8 cellular contexts compared by ENCODE assay signal in genomic region chr6:113970808-113971676, GRCh38. TPM values are rescaled to one million over a fixed set of nuclear protein-coding genes. Genes with fewer than 3 reads are reported as not detected.
DNase-seq lines count a peak whose midpoint lies in the region.

TSS of gene HDAC2 (minus strand) at chr6:113971148. CDS start at chr6:113970908, 240 bp downstream.

- in situ Hi-C loops in G401 (cut with HindIII; ENCODE audit: low sequenced_read_pairs), result no loop called here

- H3K27me3 ChIP-seq in SJCRH30 (no peaks in the 10 kb centered on the region), neuronal stem cell (ENCODE audit: control insufficient read depth in 3 of 3, insufficient read depth in 3 of 3, low read depth in 1 of 3, low read length in 3 of 3) (no peaks in the 10 kb centered on the region)

- peak; percentile 81 for DNase-seq in G401 (ENCODE audit: low spot score)
- DNase-seq in H4 (ENCODE audit: low spot score), result peak; percentile 70
- peak; percentile 86 for DNase-seq in LoVo (ENCODE audit: low spot score)
- DNase-seq in SJCRH30, result peak; percentile 90
- DNase-seq in activated naive CD4-positive, alpha-beta T cell (lab: John Stamatoyannopoulos, UW), result peak; percentile 74 to 82 (median 82)
- peak; percentile 75 for DNase-seq in foreskin melanocyte
- peak; percentile 71 for DNase-seq in neuronal stem cell (ENCODE audit: low spot score)
- DNase-seq in substantia nigra (lab: John Stamatoyannopoulos, UW), result peak; percentile 51 to 96 (median 86)

- peak within 1 kb of the TSS; percentile 92 for H3K23ac ChIP-seq in neuronal stem cell (ENCODE audit: low read depth, low read length, poor library complexity)

- peak within 1 kb of the TSS; percentile 98 for H3K4me3 ChIP-seq in SJCRH30
- H3K4me3 ChIP-seq in neuronal stem cell (ENCODE audit: low read length in 2 of 2), result peak within 1 kb of the TSS; percentile 68 to 100

- H3K9me3 ChIP-seq in SJCRH30 (replicated peaks) (no peaks in the 10 kb centered on the region), neuronal stem cell (replicated peaks in 1 of 2; ENCODE audit: control insufficient read depth in 2 of 2, insufficient read depth in 1 of 2, low read depth in 1 of 2, low read length in 2 of 2) (peaks cover 0 to 7% of the 10 kb centered on the region in 2 donors)

- H3K9ac ChIP-seq in neuronal stem cell (ENCODE audit: low read depth, low read length, poor library complexity), result peak within 1 kb of the TSS; percentile 98

- H3K79me1 ChIP-seq in neuronal stem cell (ENCODE audit: low read depth, low read length), result peaks cover 4% of the 10 kb centered on the region

- peak within 1 kb of the TSS; percentile 99 for H4K91ac ChIP-seq in neuronal stem cell (ENCODE audit: low read depth, low read length, poor library complexity)

- peak within 1 kb of the TSS; percentile 100 for H3K18ac ChIP-seq in neuronal stem cell (ENCODE audit: low read length)

- whole genome bisulfite sequencing in neuronal stem cell (ENCODE audit: extremely low coverage in 2 of 2, insufficient read length in 2 of 2, insufficient replicate concordance in 1 of 2), 2 donors, result no CpG with 5 or more reads among the region's 82 CpGs

- H2BK15ac ChIP-seq in neuronal stem cell (ENCODE audit: low read length), result peak within 1 kb of the TSS; percentile 90

- peak within 1 kb of the TSS; percentile 44 for H3K4me2 ChIP-seq in neuronal stem cell (ENCODE audit: insufficient read depth, low read length, poor library complexity, severe bottlenecking)

- H3K27ac ChIP-seq in SJCRH30 (peak within 1 kb of the TSS; percentile 97), neuronal stem cell (replicated peaks; ENCODE audit: low read length) (peak within 1 kb of the TSS; percentile 100), substantia nigra (ENCODE audit: low read depth, low read length, poor library complexity, severe bottlenecking) (peak within 1 kb of the TSS; percentile 92)

- peak within 1 kb of the TSS; percentile 44 for H3K4ac ChIP-seq in neuronal stem cell (ENCODE audit: low read length)

- peak within 1 kb of the TSS; percentile 98 for H2AK5ac ChIP-seq in neuronal stem cell (ENCODE audit: low read depth, low read length)

- H2AFZ ChIP-seq in neuronal stem cell (ENCODE audit: low read length), result peak within 1 kb of the TSS; percentile 95

- peak within 1 kb of the TSS; percentile 92 for H2BK120ac ChIP-seq in neuronal stem cell (ENCODE audit: low read depth, low read length)

- H2BK5ac ChIP-seq in neuronal stem cell (ENCODE audit: low read length), result peak within 1 kb of the TSS; percentile 98

- H3K4me1 ChIP-seq in SJCRH30 (peaks cover 4% of the 10 kb centered on the region; the same call in 1 of the 2 replicates), neuronal stem cell (ENCODE audit: control insufficient read depth in 2 of 2, insufficient read depth in 1 of 2, low read depth in 1 of 2, low read length in 2 of 2) (peaks cover 3 to 4% of the 10 kb centered on the region in 2 donors)

- H3K36me3 ChIP-seq in SJCRH30 (peaks cover 4% of the 10 kb centered on the region), neuronal stem cell (replicated peaks in 1 of 2; ENCODE audit: control insufficient read depth in 2 of 2, insufficient read depth in 2 of 2, low read length in 2 of 2) (peaks cover 0 to 23% of the 10 kb centered on the region in 2 donors)

- H2BK12ac ChIP-seq in neuronal stem cell (ENCODE audit: low read length), result peak within 1 kb of the TSS; percentile 99

- H3K14ac ChIP-seq in neuronal stem cell (ENCODE audit: low read length), result peak within 1 kb of the TSS; percentile 100

- no peak within 1 kb of the TSS for H4K8ac ChIP-seq in neuronal stem cell (ENCODE audit: low read depth, low read length)

RNA-seq across cellular contexts. Expression of gene HDAC2, which starts in this region (rescaled TPM):
- 176 and 213 TPM in 2 replicates for total RNA-seq in G401 (2014; rRNA removed; shearing (Covaris generic))
- 63.7 and 70.7 TPM in 2 replicates for total RNA-seq in H4 (2014; rRNA removed; shearing (Covaris generic))
- 331 and 358 TPM in 2 replicates for total RNA-seq in SJCRH30 (2014; rRNA removed; shearing (Covaris generic))
- 237 TPM for polyA plus RNA-seq in neuronal stem cell (2013, experiment 1 of 2)
- polyA plus RNA-seq in neuronal stem cell (2013, experiment 2 of 2), result 242 TPM

Comparison
In these comparisons a context has a peak if more than half of its experiments do, and no peak if none do; other contexts are left out.
1. Peak in every context shown above with its lines: DNase-seq, H3K4me3 ChIP-seq and H3K27ac ChIP-seq.